ENCODE assay signal across 9 cellular contexts in the genomic region with DNA sequence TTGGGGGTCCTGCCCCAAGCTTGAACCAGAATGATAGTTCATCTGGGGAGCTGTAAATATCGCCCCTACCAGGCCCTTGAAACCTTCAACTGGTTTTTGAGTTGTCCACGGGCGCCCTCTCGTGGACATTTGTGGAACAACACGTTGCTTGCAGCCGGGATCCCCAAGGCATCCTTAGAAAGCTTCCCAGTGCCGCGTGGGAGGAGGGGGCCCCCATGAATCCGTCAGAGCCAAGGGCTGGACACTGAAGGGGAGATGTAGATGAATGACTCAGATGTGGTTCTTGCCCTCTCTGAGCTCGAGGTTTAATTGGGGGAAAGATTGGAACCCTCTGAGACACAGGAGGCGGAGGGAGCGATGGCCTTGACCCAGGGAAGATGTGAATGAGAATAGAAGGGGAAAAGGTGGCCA. TPM values are rescaled to one million over a fixed set of nuclear protein-coding genes. Genes with fewer than 3 reads are reported as not detected.
A peak's percentile ranks its signal among the peaks of the same experiment; 100 is the strongest.
DNase-seq lines count a peak whose midpoint lies in the region; ATAC-seq, FAIRE-seq and TF ChIP-seq lines count a peak whose summit lies in the region.
"Had no signal": no experiment of that assay in that cellular context is flagged by ENCODE, and none has a peak within 500 bp of the region (broad histone marks: within the 10 kb centered on the region; RNA-seq: fewer than 3 reads in every experiment).

No MANE protein-coding gene starts in this region.

- no peak for ATAC-seq in HG03139 (IDR thresholded peaks at IDR 0.05; ENCODE audit: unreplicated experiment)

- peaks cover 8% of the 10 kb centered on the region for H3K4me1 Mint-ChIP-seq in Calu3 (ENCODE audit: low read depth, unreplicated experiment)
- H3K4me1 Mint-ChIP-seq in activated naive CD4-positive, alpha-beta T cell treated with anti-CD3 and anti-CD28 coated beads, Interleukin-2, amount 10 ng/mL, durations not matched to agents 7 days and 5 days = no peaks in the 10 kb centered on the region

- DNase-seq in Calu3 = peak; percentile 66
- peak; percentile 54 for DNase-seq in HTR-8/SVneo (ENCODE audit: insufficient read length, low spot score)
- peak; percentile 68 for DNase-seq in SJSA1 (ENCODE audit: low read depth in 1 of 2, low spot score in 2 of 2)
- DNase-seq in activated naive CD4-positive, alpha-beta T cell treated with anti-CD3 and anti-CD28 coated beads, Interleukin-2, amount 10 ng/mL, durations not matched to agents 7 days and 5 days = peak; percentile 80
- peak; percentile 26 to 92 (median 80) for DNase-seq in head of caudate nucleus
- DNase-seq in posterior vena cava (ENCODE audit: low spot score) = peak; percentile 90
- DNase-seq in urothelium cell line (ENCODE audit: low spot score) = peak; percentile 65

- no peaks in the 10 kb centered on the region for H3K36me3 Mint-ChIP-seq in Calu3 (ENCODE audit: insufficient read depth, unreplicated experiment)
- H3K36me3 Mint-ChIP-seq in activated naive CD4-positive, alpha-beta T cell treated with anti-CD3 and anti-CD28 coated beads, Interleukin-2, amount 10 ng/mL, durations not matched to agents 7 days and 5 days = peaks cover 4% of the 10 kb centered on the region

- CTCF ChIA-PET in Calu3 (lab: Charles Lee) = interaction anchor here (0.6 to 1.2 kb wide), 5 partner anchors 30 to 481 kb away, joined by 4 to 25 read pairs (median 5); no protein-coding TSS in a partner anchor
- CTCF ChIA-PET in activated naive CD4-positive, alpha-beta T cell treated with anti-CD3 and anti-CD28 coated beads, Interleukin-2, amount 10 ng/mL, durations not matched to agents 7 days and 5 days (lab: Charles Lee) = interaction anchor here (0.6 to 4.9 kb wide), 37 partner anchors 12 to 753 kb away, joined by 3 to 88 read pairs (median 3); a partner anchor contains a TSS

- no TSS peak for BruUV-seq in Calu3 (replicated peaks; lab: Mats Ljungman, UMichigan)

- 0 out of 2 replicates have a peak, but pooled peaks cover 7% of the 10 kb centered on the region for H3K9me3 ChIP-seq in SJSA1 (replicated peaks)

- no peak overlapping the region for H3K27ac Mint-ChIP-seq in Calu3 (ENCODE audit: unreplicated experiment)
- peak overlapping the region; percentile 42 for H3K27ac Mint-ChIP-seq in activated naive CD4-positive, alpha-beta T cell treated with anti-CD3 and anti-CD28 coated beads, Interleukin-2, amount 10 ng/mL, durations not matched to agents 7 days and 5 days

- no peak overlapping the region for H3K27ac ChIP-seq in SJSA1

- H3K9me3 Mint-ChIP-seq in Calu3 (ENCODE audit: low read depth, unreplicated experiment) = peaks cover 4% of the 10 kb centered on the region
- peaks cover 14% of the 10 kb centered on the region for H3K9me3 Mint-ChIP-seq in activated naive CD4-positive, alpha-beta T cell treated with anti-CD3 and anti-CD28 coated beads, Interleukin-2, amount 10 ng/mL, durations not matched to agents 7 days and 5 days

- H3K4me3 Mint-ChIP-seq in Calu3 (ENCODE audit: low read depth, unreplicated experiment) = no peak overlapping the region
- H3K4me3 Mint-ChIP-seq in activated naive CD4-positive, alpha-beta T cell treated with anti-CD3 and anti-CD28 coated beads, Interleukin-2, amount 10 ng/mL, durations not matched to agents 7 days and 5 days = no peak overlapping the region

- peaks cover 35% of the 10 kb centered on the region for H3K36me3 ChIP-seq in SJSA1

- TF ChIP-seq CTCF in Calu3 (IDR thresholded peaks at IDR 0.05; ENCODE audit: unreplicated experiment) = peak; percentile 73

- no peaks in the 10 kb centered on the region for H3K27me3 Mint-ChIP-seq in Calu3 (ENCODE audit: unreplicated experiment)
- H3K27me3 Mint-ChIP-seq in activated naive CD4-positive, alpha-beta T cell treated with anti-CD3 and anti-CD28 coated beads, Interleukin-2, amount 10 ng/mL, durations not matched to agents 7 days and 5 days = peaks cover 17% of the 10 kb centered on the region

- H3K4me3 ChIP-seq in SJSA1 = no peak overlapping the region

- no peak for FAIRE-seq in HTR-8/SVneo (lab: Jason Lieb, UNC)
- FAIRE-seq in urothelium cell line (lab: Jason Lieb, UNC) = no peak

- peaks cover 26% of the 10 kb centered on the region for H3K4me1 ChIP-seq in SJSA1 (replicated peaks)

- intact Hi-C loops in Calu3 (cut with micrococcal nuclease; ENCODE audit: unreplicated experiment) (loop anchor here (2.0 to 5.0 kb wide), 4 partner anchors 134 to 609 kb away; a partner anchor contains a TSS), head of caudate nucleus (cut with DNase I) (loop anchor here (5.0 kb wide), 3 partner anchors 134 to 209 kb away; a partner anchor contains a TSS), posterior vena cava (cut with DNase I) (loop anchor here in 1 of 2 donors (5.0 kb wide), 1 partner anchor 184 kb away; no protein-coding TSS in a partner anchor)

- no peaks in the 10 kb centered on the region for H3K27me3 ChIP-seq in SJSA1 (replicated peaks)

RNA-seq across cellular contexts. Expression of a gene that starts 31.8 kb away (rescaled TPM):
- total RNA-seq in Calu3 (2022) (not detected in 2 replicates), posterior vena cava (1 to 10 TPM in 1 of 2 donors, not detected in 1; 1.8 TPM)
- total RNA-seq in SJSA1 (2014; rRNA removed; shearing (Covaris generic)) = not detected in 2 replicates
- total RNA-seq: activated CD8-positive, alpha-beta memory T cell treated with anti-CD3 and anti-CD28 coated beads for 36 hours had no signal

RNA-seq across cellular contexts. Expression of a gene that starts 38.6 kb away (rescaled TPM):
- not detected in 2 replicates for total RNA-seq in Calu3 (2022)
- not detected in 2 replicates for total RNA-seq in SJSA1 (2014; rRNA removed; shearing (Covaris generic))
- not detected for total RNA-seq in posterior vena cava
- total RNA-seq: activated CD8-positive, alpha-beta memory T cell treated with anti-CD3 and anti-CD28 coated beads for 36 hours had no signal
